8 cellular contexts compared by ENCODE assay signal in the genomic region with DNA sequence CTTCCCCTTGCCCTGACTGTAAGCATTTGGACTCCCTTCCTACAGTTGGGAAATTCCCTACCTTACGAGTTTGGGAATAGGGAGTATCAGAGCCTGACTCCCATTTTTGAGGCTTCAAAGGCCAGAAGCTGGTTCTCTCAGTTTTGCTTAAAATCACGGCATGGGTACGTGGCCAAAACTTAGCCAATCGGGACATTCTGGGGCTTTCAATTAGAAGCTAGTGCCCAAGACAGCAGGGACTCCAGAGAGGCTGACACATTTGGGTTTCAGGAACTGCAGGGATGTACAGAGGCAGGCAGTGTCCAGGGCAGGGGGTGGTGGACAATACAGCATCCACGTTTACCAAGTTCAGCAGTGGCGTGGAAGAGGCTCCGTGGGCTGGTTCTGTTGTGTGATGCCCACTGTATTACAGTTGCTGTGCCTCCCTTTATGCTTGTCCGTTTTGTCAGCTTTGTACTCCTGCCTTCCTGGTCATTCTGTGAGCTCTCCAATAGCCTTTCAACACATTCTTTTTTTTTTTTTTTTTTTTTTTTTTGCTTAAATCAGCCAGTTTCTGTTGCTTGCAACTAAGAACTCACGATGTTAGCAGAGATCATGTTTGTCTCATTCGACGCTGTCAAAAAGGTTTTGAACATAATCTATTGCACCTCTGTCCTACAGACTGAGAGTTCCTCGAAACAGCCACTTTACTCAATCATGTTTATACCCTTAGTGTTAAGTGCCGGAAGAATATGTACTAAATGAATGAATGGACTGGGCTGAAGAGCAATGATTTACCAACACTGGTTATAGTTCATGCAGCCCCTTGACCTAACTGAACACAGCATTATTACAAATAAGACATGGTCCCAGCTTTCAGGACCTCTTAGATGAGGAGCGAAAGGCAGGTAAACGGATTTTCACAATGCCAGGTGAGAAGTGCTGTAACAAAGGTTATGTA. TPM values are rescaled to one million over a fixed set of nuclear protein-coding genes. Genes with fewer than 3 reads are reported as not detected.
DNase-seq lines count a peak whose midpoint lies in the region; ATAC-seq, FAIRE-seq and TF ChIP-seq lines count a peak whose summit lies in the region.

No MANE protein-coding gene starts in this region.

- H2AFZ ChIP-seq in keratinocyte (ENCODE audit: control insufficient read depth, low read length) = peak overlapping the region; percentile 98

- peak overlapping the region; percentile 80 for H3K27ac Mint-ChIP-seq in activated T-helper 17 cell treated with anti-CD3 and anti-CD28 coated beads, Interleukin-2, amount 50 U/mL, for 72 hours

- no peaks in the 10 kb centered on the region for H3K27me3 ChIP-seq in keratinocyte (ENCODE audit: control insufficient read depth, extremely low read depth, insufficient read depth, low read length)
- H3K27me3 ChIP-seq in thyroid gland = no peaks in the 10 kb centered on the region

- peak overlapping the region; percentile 83 for H3K4me3 Mint-ChIP-seq in activated T-cell treated with anti-CD3 and anti-CD28 coated beads, Interleukin-2, amount 50 U/mL, for 4 hours
- peak overlapping the region; percentile 82 for H3K4me3 Mint-ChIP-seq in activated T-helper 17 cell treated with anti-CD3 and anti-CD28 coated beads, Interleukin-2, amount 50 U/mL, for 72 hours

- 58 to 64% methylated on average over 15 of the region's 15 CpGs for WGBS in thyroid gland, 2 donors

- H3K27me3 Mint-ChIP-seq in activated T-cell treated with anti-CD3 and anti-CD28 coated beads, Interleukin-2, amount 50 U/mL, for 4 hours (ENCODE audit: low read depth) = no peaks in the 10 kb centered on the region
- no peaks in the 10 kb centered on the region for H3K27me3 Mint-ChIP-seq in activated T-helper 17 cell treated with anti-CD3 and anti-CD28 coated beads, Interleukin-2, amount 50 U/mL, for 72 hours

- H3K4me1 Mint-ChIP-seq in activated T-cell treated with anti-CD3 and anti-CD28 coated beads, Interleukin-2, amount 50 U/mL, for 4 hours (ENCODE audit: low read depth) = peaks cover 30% of the 10 kb centered on the region
- H3K4me1 Mint-ChIP-seq in activated T-helper 17 cell treated with anti-CD3 and anti-CD28 coated beads, Interleukin-2, amount 50 U/mL, for 72 hours = peaks cover 24% of the 10 kb centered on the region

- TF ChIP-seq POLR2A in thyroid gland (IDR thresholded peaks at IDR 0.05) = no peak

- peaks cover 22% of the 10 kb centered on the region for H3K36me3 Mint-ChIP-seq in activated T-cell treated with anti-CD3 and anti-CD28 coated beads, Interleukin-2, amount 50 U/mL, for 4 hours (ENCODE audit: insufficient read depth)
- H3K36me3 Mint-ChIP-seq in activated T-helper 17 cell treated with anti-CD3 and anti-CD28 coated beads, Interleukin-2, amount 50 U/mL, for 72 hours (ENCODE audit: low read depth) = peaks cover 49% of the 10 kb centered on the region

- peaks cover 45% of the 10 kb centered on the region for H3K79me2 ChIP-seq in keratinocyte (ENCODE audit: control insufficient read depth, insufficient read depth, low read length)

- H3K36me3 ChIP-seq in keratinocyte (ENCODE audit: control insufficient read depth in 2 of 2, extremely low read depth in 1 of 2, insufficient read depth in 2 of 2, low read length in 2 of 2) (peaks cover 0 to 4% of the 10 kb centered on the region in 2 experiments), thyroid gland (no peaks in the 10 kb centered on the region)

- dilution Hi-C loops in keratinocyte (cut with MboI; ENCODE audit: extremely low pct_ligation_motif_present, low sequenced_read_pairs) = no loop called here

- DNase-seq in activated T-cell treated with anti-CD3 and anti-CD28 coated beads, Interleukin-2, amount 50 U/mL, for 4 hours = no peak
- DNase-seq in activated T-cell treated with anti-CD3 and anti-CD28 coated beads, Interleukin-2, amount 50 U/mL, for 48 hours = no peak
- DNase-seq in keratinocyte (ENCODE audit: low read depth, low spot score) (no peak), thyroid gland (no peak), ureter (ENCODE audit: low spot score) (no peak), NCI-H2081 (lab: John Stamatoyannopoulos, UW) (no peak), sciatic nerve (ENCODE audit: low spot score) (no peak)

- intact Hi-C loops in thyroid gland (cut with DNase I) = loop anchor here (10.0 kb wide), 1 partner anchor 61 kb away; no protein-coding TSS in a partner anchor
- intact Hi-C loops in sciatic nerve (cut with DNase I) = no loop called here

- TF ChIP-seq CTCF in keratinocyte (optimal IDR thresholded peaks at IDR 0.05 in 1 of 3, IDR thresholded peaks at IDR 0.05 in 1 of 3, conservative IDR thresholded peaks at IDR 0.05 in 1 of 3; ENCODE audit: extremely low read depth in 1 of 3, insufficient read depth in 2 of 3, low read length in 3 of 3) (no peak), thyroid gland (IDR thresholded peaks at IDR 0.05) (no peak)

- FAIRE-seq in keratinocyte (lab: Jason Lieb, UNC) = no peak

- peaks cover 32% of the 10 kb centered on the region for H3K4me1 ChIP-seq in keratinocyte (ENCODE audit: control insufficient read depth, extremely low read depth, insufficient read depth, low read length)
- H3K4me1 ChIP-seq in thyroid gland = peaks cover 18 to 19% of the 10 kb centered on the region in 2 donors

- peak overlapping the region; percentile 92 for H3K9ac ChIP-seq in keratinocyte (ENCODE audit: control insufficient read depth, extremely low read depth, insufficient read depth, low read length)

- ATAC-seq in activated T-cell treated with anti-CD3 and anti-CD28 coated beads, Interleukin-2, amount 50 U/mL, for 4 hours = no peak
- ATAC-seq in activated T-helper 17 cell treated with anti-CD3 and anti-CD28 coated beads, Interleukin-2, amount 50 U/mL, for 72 hours (replicated peaks) = no peak
- no peak for ATAC-seq in sciatic nerve

- H4K20me1 ChIP-seq in keratinocyte (ENCODE audit: control insufficient read depth, extremely low read depth, insufficient read depth, low read length) = no peaks in the 10 kb centered on the region

- H3K4me3 ChIP-seq in keratinocyte (ENCODE audit: control insufficient read depth in 2 of 3, extremely low read depth in 1 of 3, insufficient read depth in 2 of 3, low read depth in 1 of 3, low read length in 3 of 3) = peak overlapping the region; percentile 74 to 93 (median 93)
- H3K4me3 ChIP-seq in thyroid gland (replicated peaks in 1 of 3) = peak overlapping the region; percentile 72 to 91 (median 89)

- H3K27ac ChIP-seq in keratinocyte (ENCODE audit: control insufficient read depth, insufficient read depth, low read length) = peak overlapping the region; percentile 84
- H3K27ac ChIP-seq in thyroid gland = no peak overlapping the region

- H3K9me1 ChIP-seq in keratinocyte (ENCODE audit: control insufficient read depth, extremely low read depth, insufficient read depth, low read length) = no peaks in the 10 kb centered on the region

- no peaks in the 10 kb centered on the region for H3K9me3 Mint-ChIP-seq in activated T-cell treated with anti-CD3 and anti-CD28 coated beads, Interleukin-2, amount 50 U/mL, for 4 hours
- H3K9me3 Mint-ChIP-seq in activated T-helper 17 cell treated with anti-CD3 and anti-CD28 coated beads, Interleukin-2, amount 50 U/mL, for 72 hours = no peaks in the 10 kb centered on the region

- peak overlapping the region; percentile 100 for H3K4me2 ChIP-seq in keratinocyte (ENCODE audit: control insufficient read depth, extremely low read depth, insufficient read depth, low read depth, low read length)

- H3K9me3 ChIP-seq in keratinocyte (ENCODE audit: control insufficient read depth, low read depth, low read length) (no peaks in the 10 kb centered on the region), thyroid gland (no peaks in the 10 kb centered on the region)

RNA-seq across cellular contexts. Expression of gene GGCT, which starts 1.1 kb away (rescaled TPM):
- 10 to 100 TPM; 66.0 to 75.5 (median 67.5) TPM for total RNA-seq in activated T-cell treated with anti-CD3 and anti-CD28 coated beads, Interleukin-2, amount 50 U/mL, for 4 hours
- 10 to 100 TPM; 35.5 to 68.3 TPM for total RNA-seq in activated T-helper 17 cell treated with anti-CD3 and anti-CD28 coated beads, Interleukin-2, amount 50 U/mL, for 72 hours
- 28.2 to 59.8 TPM (median 44.5 TPM) in 3 replicates for polyA plus RNA-seq in keratinocyte
- polyA plus RNA-seq in keratinocyte (2011; ENCODE audit: low read depth) = 198 TPM
- polyA plus RNA-seq in keratinocyte (2011; cell fraction: cytosol; rRNA removed) = 33.0 and 38.0 TPM in 2 replicates
- 12.6 and 21.0 TPM in 2 replicates for polyA plus RNA-seq in keratinocyte (2011; cell fraction: nucleus; rRNA removed)
- polyA plus RNA-seq in keratinocyte (2012; ENCODE audit: low replicate concordance) = 48.5 and 133 TPM in 2 replicates
- polyA minus RNA-seq in keratinocyte = 6.1 to 7.5 TPM (median 6.6 TPM) in 3 replicates
- 13.4 TPM for polyA minus RNA-seq in keratinocyte (2011; cell fraction: cytosol; rRNA and poly(A)+ RNA removed)
- polyA minus RNA-seq in keratinocyte (2011; cell fraction: nucleus; rRNA and poly(A)+ RNA removed) = 5.1 and 6.8 TPM in 2 replicates
- total RNA-seq in thyroid gland (10 to 100 TPM; 24.1 to 47.0 (median 30.1) TPM), ureter (38.7 TPM), sciatic nerve (21.4 TPM)

RNA-seq across cellular contexts. Expression of gene NOD1, which starts 25.0 kb away (rescaled TPM):
- total RNA-seq in activated T-cell treated with anti-CD3 and anti-CD28 coated beads, Interleukin-2, amount 50 U/mL, for 4 hours = 1 to 10 TPM; 4.1 to 5.4 (median 4.6) TPM
- total RNA-seq in activated T-helper 17 cell treated with anti-CD3 and anti-CD28 coated beads, Interleukin-2, amount 50 U/mL, for 72 hours = 10 to 100 TPM; 11.4 to 14.5 TPM
- 3.4 to 4.3 TPM (median 3.9 TPM) in 3 replicates for polyA plus RNA-seq in keratinocyte
- 1.9 TPM for polyA plus RNA-seq in keratinocyte (2011; ENCODE audit: low read depth)
- polyA plus RNA-seq in keratinocyte (2011; cell fraction: cytosol; rRNA removed) = 2.0 TPM in 2 replicates
- 7.5 TPM in 2 replicates for polyA plus RNA-seq in keratinocyte (2011; cell fraction: nucleus; rRNA removed)
- 2.2 and 2.9 TPM in 2 replicates for polyA plus RNA-seq in keratinocyte (2012; ENCODE audit: low replicate concordance)
- polyA minus RNA-seq in keratinocyte = 3.5 to 5.2 TPM (median 4.4 TPM) in 3 replicates
- 1.9 TPM for polyA minus RNA-seq in keratinocyte (2011; cell fraction: cytosol; rRNA and poly(A)+ RNA removed)
- 4.5 and 8.1 TPM in 2 replicates for polyA minus RNA-seq in keratinocyte (2011; cell fraction: nucleus; rRNA and poly(A)+ RNA removed)
- total RNA-seq in thyroid gland = 10 to 100 TPM; 15.6 to 50.4 (median 26.7) TPM
- total RNA-seq in ureter = 24.4 TPM
- total RNA-seq in sciatic nerve = 33.0 TPM
